ENCODE assay signal across 11 cellular contexts in the genomic region with DNA sequence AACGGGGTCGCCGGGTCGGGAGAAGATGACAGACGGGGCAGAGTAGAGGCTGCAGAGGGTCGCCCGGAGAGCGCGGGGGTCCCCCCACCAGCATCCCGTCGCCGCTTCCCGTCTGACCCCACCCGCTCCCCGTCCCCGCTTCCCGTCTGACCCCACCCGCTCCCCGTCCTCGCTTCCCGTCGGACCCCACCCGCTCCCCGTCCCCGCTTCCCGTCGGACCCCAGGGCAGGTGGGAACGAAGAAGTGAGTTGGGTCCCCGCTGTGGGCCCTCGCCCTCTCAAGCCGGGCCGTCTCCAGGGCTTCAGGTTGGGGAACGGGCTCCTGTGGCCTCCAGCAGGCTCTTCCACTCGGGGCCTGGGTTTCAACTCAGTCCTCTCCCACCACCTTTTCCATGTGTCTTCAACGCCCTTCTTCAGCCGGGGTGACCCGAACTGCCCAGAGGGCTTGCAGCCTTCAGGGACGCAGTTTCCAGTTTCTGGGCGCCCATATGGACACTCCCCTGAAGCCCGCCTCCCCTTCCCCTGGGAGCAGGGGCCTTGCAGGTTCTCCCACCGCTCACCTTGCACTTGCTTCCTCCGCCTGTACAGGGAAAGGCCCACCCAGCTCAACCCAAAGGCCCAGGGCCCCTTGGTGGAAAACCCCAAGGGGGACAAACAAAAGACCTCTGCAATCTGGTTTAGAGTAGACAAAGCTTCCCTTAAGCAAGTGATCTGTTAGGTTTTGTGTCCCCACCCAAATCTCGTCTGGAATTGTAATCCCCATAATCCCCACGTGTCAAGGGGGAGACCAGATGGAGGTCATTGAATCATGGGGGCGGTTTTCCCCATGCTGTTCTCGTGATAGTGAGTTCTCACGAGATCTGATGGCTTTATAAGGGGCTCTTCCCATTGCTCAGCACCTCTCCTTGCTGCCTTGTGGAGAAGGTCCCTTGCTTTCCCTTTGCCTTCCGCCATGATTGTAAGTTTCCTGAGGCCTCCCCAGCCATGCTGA.
DNase-seq lines count a peak whose midpoint lies in the region; ATAC-seq and TF ChIP-seq lines count a peak whose summit lies in the region.
"Had no signal": no experiment of that assay in that cellular context is flagged by ENCODE, and none has a peak within 500 bp of the region (broad histone marks: within the 10 kb centered on the region; RNA-seq: fewer than 3 reads in every experiment).

No MANE protein-coding gene starts in this region.

- peak overlapping the region; percentile 83 for H2AFZ ChIP-seq in hepatocyte

- H3K27ac ChIP-seq in HUES6 (ENCODE audit: low read depth, low read length) (no peak overlapping the region), hepatocyte (no peak overlapping the region), psoas muscle (no peak overlapping the region)
- H3K27ac ChIP-seq: 22Rv1, body of pancreas had no signal

- DNase-seq in NCI-H524 (lab: John Stamatoyannopoulos, UW) = peak; percentile 26 to 54
- no peak for DNase-seq in NCI-H524 treated with DMSO at 0.1 percent for 48 hours (lab: John Stamatoyannopoulos, UW)
- DNase-seq in hepatocyte (ENCODE audit: low spot score) = no peak
- DNase-seq in psoas muscle = no peak
- no peak for DNase-seq in CD1c-positive myeloid dendritic cell (ENCODE audit: extremely low spot score)
- no peak for DNase-seq in stimulated activated CD4-positive, alpha-beta T cell treated with anti-CD3 and anti-CD28 coated beads, Interleukin-2, amount 100 ng/mL, for 24 hours
- DNase-seq: NCI-H1436 treated with DMSO at 0.1 percent for 48 hours had no signal

- H3K9me3 ChIP-seq in HUES6 (ENCODE audit: control insufficient read depth, insufficient read depth, low read depth, low read length) (peaks cover 5% of the 10 kb centered on the region), hepatocyte (ENCODE audit: low read depth) (no peaks in the 10 kb centered on the region), psoas muscle (no peaks in the 10 kb centered on the region)
- H3K9me3 ChIP-seq: body of pancreas had no signal

- H3K4me3 ChIP-seq in HUES6 (ENCODE audit: low read depth, low read length) (peak overlapping the region; percentile 51), hepatocyte (no peak overlapping the region), psoas muscle (peak overlapping the region; percentile 62)
- H3K4me3 ChIP-seq: body of pancreas had no signal

- H3K36me3 ChIP-seq in HUES6 (ENCODE audit: control insufficient read depth, insufficient read depth, low read length) = no peaks in the 10 kb centered on the region
- H3K36me3 ChIP-seq in hepatocyte (replicated peaks; ENCODE audit: insufficient read depth, low read depth) = no peaks in the 10 kb centered on the region
- no peaks in the 10 kb centered on the region for H3K36me3 ChIP-seq in psoas muscle (ENCODE audit: insufficient read depth in 1 of 2, low read depth in 1 of 2)

- H3K4me2 ChIP-seq in hepatocyte = peak overlapping the region; percentile 80

- TF ChIP-seq CTCF in hepatocyte (IDR thresholded peaks at IDR 0.05; ENCODE audit: poor library complexity) (no peak), psoas muscle (IDR thresholded peaks at IDR 0.05) (no peak)

- no peaks in the 10 kb centered on the region for H3K9me2 ChIP-seq in hepatocyte (replicated peaks; ENCODE audit: insufficient read depth)

- WGBS in hepatocyte (ENCODE audit: low lambda C conversion rate, missing lambda C conversion rate) = 81% methylated on average over 21 of the region's 48 CpGs
- WGBS in psoas muscle, 3 donors = 60 to 73% (median 65%) methylated on average over 32 to 48 of the region's 48 CpGs

- H3K79me2 ChIP-seq in hepatocyte = no peaks in the 10 kb centered on the region

- peaks cover 23% of the 10 kb centered on the region; the same call in 1 of the 2 replicates for H3K27me3 ChIP-seq in HUES6 (ENCODE audit: control insufficient read depth, insufficient read depth, low read length)
- H3K27me3 ChIP-seq in hepatocyte = no peaks in the 10 kb centered on the region
- H3K27me3 ChIP-seq in psoas muscle (ENCODE audit: insufficient read depth in 3 of 3, low read length in 2 of 3) = no peaks in the 10 kb centered on the region
- H3K27me3 ChIP-seq: body of pancreas had no signal

- peaks cover 28% of the 10 kb centered on the region for H3K4me1 ChIP-seq in HUES6 (ENCODE audit: control insufficient read depth, insufficient read depth, low read length)
- peaks cover 28% of the 10 kb centered on the region for H3K4me1 ChIP-seq in hepatocyte (ENCODE audit: insufficient read depth)
- H3K4me1 ChIP-seq in psoas muscle = peaks cover 4% of the 10 kb centered on the region

- no peak overlapping the region for H3K9ac ChIP-seq in HUES6 (ENCODE audit: low read length)

- intact Hi-C loops in psoas muscle (cut with DNase I) = loop anchor here (2.0 to 5.0 kb wide), 4 partner anchors 47 to 103 kb away; no protein-coding TSS in a partner anchor

- ATAC-seq in psoas muscle (no peak), GM18858 (IDR thresholded peaks at IDR 0.05; ENCODE audit: unreplicated experiment) (no peak)

- no peaks in the 10 kb centered on the region for H4K20me1 ChIP-seq in hepatocyte (ENCODE audit: insufficient read depth, poor library complexity, severe bottlenecking)

Comparison
In these comparisons a context has a peak if more than half of its experiments do, and no peak if none do; other contexts are left out.
1. DNase-seq: peak in NCI-H524 (2 of 2); none in NCI-H524 treated with DMSO at 0.1 percent for 48 hours (single experiment), hepatocyte (single experiment), psoas muscle (0 of 2), CD1c-positive myeloid dendritic cell (single experiment) and stimulated activated CD4-positive, alpha-beta T cell treated with anti-CD3 and anti-CD28 coated beads, Interleukin-2, amount 100 ng/mL, for 24 hours (0 of 2).